In genomic region chr6:90406957-90407356, GRCh38 we compare ENCODE assay signal across 19 cellular contexts.
DNase-seq lines count a peak whose midpoint lies in the region; ATAC-seq and TF ChIP-seq lines count a peak whose summit lies in the region.
"Had no signal": no experiment of that assay in that cellular context is flagged by ENCODE, and none has a peak within 500 bp of the region (broad histone marks: within the 10 kb centered on the region; RNA-seq: fewer than 3 reads in every experiment).

No MANE protein-coding gene starts in this region.

- H3K4me2 ChIP-seq in mammary epithelial cell (ENCODE audit: insufficient read depth, low read depth, low read length), result no peak overlapping the region

- TF ChIP-seq CTCF in mammary epithelial cell (conservative IDR thresholded peaks at IDR 0.05 in 1 of 2, IDR thresholded peaks at IDR 0.05 in 1 of 2; ENCODE audit: extremely low read depth in 1 of 2, insufficient read depth in 1 of 2, low read depth in 1 of 2, low read length in 2 of 2) (no peak), breast epithelium (IDR thresholded peaks at IDR 0.05) (no peak), RWPE2 (IDR thresholded peaks at IDR 0.05; ENCODE audit: poor library complexity, severe bottlenecking) (no peak), type B pancreatic cell (conservative IDR thresholded peaks at IDR 0.05) (no peak)

- CTCF ChIA-PET in mammary epithelial cell (lab: Charles Lee; ENCODE audit: low non-redundant PET), result no interaction called here

- H3K4me3 ChIP-seq in mammary epithelial cell (replicated peaks in 1 of 3; ENCODE audit: insufficient read depth in 1 of 3, low read depth in 2 of 3, low read length in 3 of 3) (no peak overlapping the region), breast epithelium (no peak overlapping the region), RWPE2 (ENCODE audit: severe bottlenecking) (no peak overlapping the region)
- H3K4me3 ChIP-seq: right atrium auricular region, vagina had no signal

- H3K27ac Mint-ChIP-seq in effector memory CD8-positive, alpha-beta T cell, result peak overlapping the region; percentile 47 to 94
- peak overlapping the region; percentile 34 for H3K27ac Mint-ChIP-seq in type B pancreatic cell
- H3K27ac Mint-ChIP-seq: CD8-positive, alpha-beta T cell had no signal

- peak overlapping the region in 1 of 2 donors; percentile 25 for H3K4me3 Mint-ChIP-seq in effector memory CD8-positive, alpha-beta T cell
- no peak overlapping the region for H3K4me3 Mint-ChIP-seq in type B pancreatic cell
- H3K4me3 Mint-ChIP-seq: CD8-positive, alpha-beta T cell had no signal

- peaks cover 7% of the 10 kb centered on the region for H3K36me3 Mint-ChIP-seq in effector memory CD8-positive, alpha-beta T cell (ENCODE audit: insufficient read depth)
- H3K36me3 Mint-ChIP-seq in type B pancreatic cell, result no peaks in the 10 kb centered on the region
- H3K36me3 Mint-ChIP-seq: CD8-positive, alpha-beta T cell had no signal

- no peaks in the 10 kb centered on the region for H3K79me2 ChIP-seq in mammary epithelial cell (ENCODE audit: insufficient read depth, low read length)

- no peak overlapping the region for H3K9ac ChIP-seq in mammary epithelial cell (ENCODE audit: insufficient read depth, low read length)

- 62% methylated on average over 3 of the region's 3 CpGs for WGBS in mammary epithelial cell (ENCODE audit: low coverage, missing lambda C conversion rate)

- H3K36me3 ChIP-seq in mammary epithelial cell (ENCODE audit: insufficient read depth, low read length) (no peaks in the 10 kb centered on the region), breast epithelium (no peaks in the 10 kb centered on the region), RWPE2 (ENCODE audit: low read depth) (no peaks in the 10 kb centered on the region)
- H3K36me3 ChIP-seq: right atrium auricular region, vagina had no signal

- DNase-seq in mammary epithelial cell (peak; percentile 76), breast epithelium (ENCODE audit: low spot score in 2 of 2) (no peak), RWPE2 (ENCODE audit: low spot score) (no peak), type B pancreatic cell (ENCODE audit: extremely low spot score, unreplicated experiment) (no peak), NCI-H510A treated with DMSO at 0.1 percent for 48 hours (lab: John Stamatoyannopoulos, UW) (no peak), LoVo (ENCODE audit: low spot score) (no peak)
- DNase-seq in effector memory CD8-positive, alpha-beta T cell, result no peak
- DNase-seq: activated CD4-positive, CD25-positive, alpha-beta regulatory T cell; activated CD8-positive, alpha-beta memory T cell treated with anti-CD3 and anti-CD28 coated beads, Interleukin-2, amount 50 U/mL, for 4 hours; CD8-positive, alpha-beta T cell; cerebellar nuclear complex; DND-41; effector memory CD4-positive, alpha-beta T cell; NCI-H1930; NCI-H510A; SHP77 treated with DMSO at 0.1 percent for 48 hours had no signal

- intact Hi-C loops in mammary epithelial cell (cut with micrococcal nuclease) (no loop called here), breast epithelium (cut with DNase I; ENCODE audit: low total_unique reads) (no loop called here)

- in situ Hi-C loops in mammary epithelial cell (cut with MboI; ENCODE audit: low sequenced_read_pairs in 2 of 2), result loop anchor here in 1 of 2 donors (10.0 kb wide), 1 partner anchor 68 kb away; no protein-coding TSS in a partner anchor

- peak; percentile 12; the same call in 2 of the 3 replicates for ATAC-seq in RWPE2 (ENCODE audit: low read depth)
- ATAC-seq in effector memory CD8-positive, alpha-beta T cell (replicated peaks), result no peak
- no peak for ATAC-seq in GM18870 (IDR thresholded peaks at IDR 0.05; ENCODE audit: unreplicated experiment)
- ATAC-seq: CD8-positive, alpha-beta T cell had no signal

- no TSS peak for BruUV-seq in mammary epithelial cell (replicated peaks; lab: Mats Ljungman, UMichigan)

- no peak for TF ChIP-seq POLR2A in breast epithelium (IDR thresholded peaks at IDR 0.05)

- dilution Hi-C loops in mammary epithelial cell (cut with HindIII; ENCODE audit: low sequenced_read_pairs), result loop anchor here (5.0 kb wide), 1 partner anchor 75 kb away; no protein-coding TSS in a partner anchor

- peaks cover 40 to 60% of the 10 kb centered on the region in 2 donors for H3K4me1 Mint-ChIP-seq in effector memory CD8-positive, alpha-beta T cell (ENCODE audit: low read depth in 2 of 2)
- H3K4me1 Mint-ChIP-seq in type B pancreatic cell (ENCODE audit: unreplicated experiment), result peaks cover 18% of the 10 kb centered on the region

- H2AFZ ChIP-seq in mammary epithelial cell (ENCODE audit: low read depth, low read length), result no peak overlapping the region

- peak overlapping the region; percentile 39 for H3K27ac ChIP-seq in mammary epithelial cell (ENCODE audit: insufficient read depth, low read depth, low read length)
- H3K27ac ChIP-seq in breast epithelium, result no peak overlapping the region
- H3K27ac ChIP-seq in RWPE2 (ENCODE audit: poor library complexity, severe bottlenecking), result peak overlapping the region; percentile 43
- H3K27ac ChIP-seq: right atrium auricular region, vagina had no signal

- H4K20me1 ChIP-seq in mammary epithelial cell (ENCODE audit: insufficient read depth, low read length), result no peaks in the 10 kb centered on the region

- H3K27me3 ChIP-seq in mammary epithelial cell (ENCODE audit: insufficient read depth, low read length) (no peaks in the 10 kb centered on the region), breast epithelium (no peaks in the 10 kb centered on the region), RWPE2 (ENCODE audit: insufficient read depth, poor library complexity, severe bottlenecking) (no peaks in the 10 kb centered on the region)
- H3K27me3 ChIP-seq: right atrium auricular region, vagina had no signal

- no peaks in the 10 kb centered on the region for H3K9me3 Mint-ChIP-seq in effector memory CD8-positive, alpha-beta T cell
- no peaks in the 10 kb centered on the region for H3K9me3 Mint-ChIP-seq in type B pancreatic cell
- H3K9me3 Mint-ChIP-seq: CD8-positive, alpha-beta T cell had no signal

- no peaks in the 10 kb centered on the region for H3K9me3 ChIP-seq in mammary epithelial cell (replicated peaks; ENCODE audit: insufficient read depth, low read length)
- no peaks in the 10 kb centered on the region for H3K9me3 ChIP-seq in breast epithelium
- no peaks in the 10 kb centered on the region for H3K9me3 ChIP-seq in RWPE2 (ENCODE audit: severe bottlenecking)
- H3K9me3 ChIP-seq: right atrium auricular region, vagina had no signal

- H3K4me1 ChIP-seq in mammary epithelial cell (ENCODE audit: insufficient read depth, low read length), result peaks cover 43% of the 10 kb centered on the region
- no peaks in the 10 kb centered on the region for H3K4me1 ChIP-seq in breast epithelium
- H3K4me1 ChIP-seq in RWPE2 (ENCODE audit: insufficient read depth, poor library complexity, severe bottlenecking), result peaks cover 33% of the 10 kb centered on the region
- H3K4me1 ChIP-seq: vagina had no signal

- no peaks in the 10 kb centered on the region for H3K27me3 Mint-ChIP-seq in effector memory CD8-positive, alpha-beta T cell
- peaks cover 6% of the 10 kb centered on the region for H3K27me3 Mint-ChIP-seq in type B pancreatic cell

Comparison
In these comparisons a context has a peak if more than half of its experiments do, and no peak if none do; other contexts are left out.
1. H3K27ac ChIP-seq: peak in mammary epithelial cell (single experiment) and RWPE2 (single experiment); none in breast epithelium (0 of 2).